In genomic region chr1:32163405-32163804, GRCh38 we compare ENCODE assay signal across 35 cellular contexts. TPM values are rescaled to one million over a fixed set of nuclear protein-coding genes. Genes with fewer than 3 reads are reported as not detected.
"Had no signal": no experiment of that assay in that cellular context is flagged by ENCODE, and none has a peak within 500 bp of the region (broad histone marks: within the 10 kb centered on the region; RNA-seq: fewer than 3 reads in every experiment).

No MANE protein-coding gene starts in this region.

- H3K9me3 Mint-ChIP-seq: memory B cell; natural killer cell; stimulated activated memory B cell treated with anti-CD40 and anti-IgM and Interleukin-4, amounts not matched to agents 10 μg/mL and 1 μg/mL and 100 μg/mL, for 72 hours; type B pancreatic cell had no signal

- H3K79me2 ChIP-seq: hepatocyte had no signal

- ATAC-seq: foreskin keratinocyte; gastroesophageal sphincter; heart left ventricle; left lobe of liver; natural killer cell; psoas muscle; right cardiac atrium; stimulated activated memory B cell treated with anti-CD40 and anti-IgM and Interleukin-4, amounts not matched to agents 10 μg/mL and 1 μg/mL and 100 μg/mL, for 72 hours; stimulated activated naive CD8-positive, alpha-beta T cell treated with anti-CD3 and anti-CD28 coated beads, Interleukin-15, Interleukin-2, amounts not matched to agents 100 U/mL and 50 U/mL, for 24 hours had no signal

- H3K27ac Mint-ChIP-seq: stimulated activated memory B cell treated with anti-CD40 and anti-IgM and Interleukin-4, amounts not matched to agents 10 μg/mL and 1 μg/mL and 100 μg/mL, for 72 hours; type B pancreatic cell had no signal

- FAIRE-seq: endothelial cell of umbilical vein, kidney had no signal

- H3K4me3 Mint-ChIP-seq: memory B cell; natural killer cell; stimulated activated memory B cell treated with anti-CD40 and anti-IgM and Interleukin-4, amounts not matched to agents 10 μg/mL and 1 μg/mL and 100 μg/mL, for 72 hours; type B pancreatic cell had no signal

- H3K4me3 ChIP-seq: coronary artery, gastroesophageal sphincter, heart left ventricle, hepatocyte, lung, psoas muscle, sigmoid colon, spleen, testis, tibial artery had no signal

- DNase-seq: dermis blood vessel endothelial cell; effector memory CD4-positive, alpha-beta T cell; erythroblast; foreskin keratinocyte; heart left ventricle; kidney; natural killer cell; posterior cingulate gyrus; psoas muscle; right cardiac atrium; sigmoid colon; spleen; stimulated activated CD4-positive, alpha-beta T cell treated with anti-CD3 and anti-CD28 coated beads, Interleukin-4, amount 100 ng/mL, for 4 hours; stimulated activated naive CD8-positive, alpha-beta T cell treated with anti-CD3 and anti-CD28 coated beads, Interleukin-15, Interleukin-2, amounts not matched to agents 100 U/mL and 50 U/mL, for 24 hours; substantia nigra; testis; tibial artery had no signal

- H3K27me3 ChIP-seq: foreskin keratinocyte, gastroesophageal sphincter, heart left ventricle, hepatocyte, neutrophil, sigmoid colon, spleen, testis, tibial artery had no signal

- H2AFZ ChIP-seq: hepatocyte had no signal

- H3K9me3 ChIP-seq: gastroesophageal sphincter, heart left ventricle, neutrophil, psoas muscle, sigmoid colon, spleen, testis, tibial artery had no signal

- H3K4me1 ChIP-seq: foreskin keratinocyte, gastroesophageal sphincter, heart left ventricle, psoas muscle, sigmoid colon, spleen, testis, tibial artery had no signal

- H3K4me2 ChIP-seq: hepatocyte had no signal

- H3K27ac ChIP-seq: coronary artery, foreskin keratinocyte, gastroesophageal sphincter, heart left ventricle, hepatocyte, neutrophil, psoas muscle, sigmoid colon, spleen, testis, tibial artery had no signal

- H3K27me3 Mint-ChIP-seq: memory B cell; stimulated activated memory B cell treated with anti-CD40 and anti-IgM and Interleukin-4, amounts not matched to agents 10 μg/mL and 1 μg/mL and 100 μg/mL, for 72 hours; type B pancreatic cell had no signal

- H3K4me1 Mint-ChIP-seq: memory B cell; natural killer cell; stimulated activated memory B cell treated with anti-CD40 and anti-IgM and Interleukin-4, amounts not matched to agents 10 μg/mL and 1 μg/mL and 100 μg/mL, for 72 hours had no signal

RNA-seq across cellular contexts. Expression of gene DCDC2B, which starts 45.5 kb away (rescaled TPM):
- total RNA-seq: dermis blood vessel endothelial cell, endothelial cell of umbilical vein, fibroblast of lung, foreskin keratinocyte, gastroesophageal sphincter, heart left ventricle, hepatocyte, kidney, left lobe of liver, liver, mononuclear cell, natural killer cell, osteocyte, psoas muscle, renal cortical epithelial cell, right cardiac atrium, sigmoid colon, skeletal muscle tissue, spleen, urinary bladder had no signal
- polyA plus RNA-seq: endothelial cell of umbilical vein, fibroblast of lung, foreskin keratinocyte, heart left ventricle, neural cell, urinary bladder had no signal
